Comparison of ENCODE assay signal across 8 cellular contexts in genomic region chr5:143002459-143003327, GRCh38.
DNase-seq lines count a peak whose midpoint lies in the region; ATAC-seq, FAIRE-seq and TF ChIP-seq lines count a peak whose summit lies in the region.

No MANE protein-coding gene starts in this region.

- no peak for FAIRE-seq in urothelium cell line (lab: Jason Lieb, UNC)

- DNase-seq in NOMO-1 treated with dmso at 0.1 percent for 144 hours (lab: John Stamatoyannopoulos, UW; ENCODE audit: unreplicated experiment) (peak; percentile 96), globus pallidus (ENCODE audit: low spot score) (peak; percentile 54), putamen (ENCODE audit: low spot score) (peak; percentile 63), urothelium cell line (ENCODE audit: low spot score) (no peak)
- peak; percentile 58 for DNase-seq in activated effector memory CD4-positive, alpha-beta T cell treated with Interleukin-2 at 50 U/mL for 16 hours

- no peak overlapping the region for H3K27ac ChIP-seq in C4-2B

- peak; percentile 74 for TF ChIP-seq CTCF in C4-2B (conservative IDR thresholded peaks at IDR 0.05)

- ATAC-seq in GM18873 (IDR thresholded peaks at IDR 0.05; ENCODE audit: low FRiP score, unreplicated experiment), result peak; percentile 76
- peak; percentile 72 for ATAC-seq in HG03095 (IDR thresholded peaks at IDR 0.05; ENCODE audit: unreplicated experiment)
